In genomic region chr18:47983055-47983454, GRCh38 we compare ENCODE assay signal across 29 cellular contexts.
"Had no signal": no experiment of that assay in that cellular context is flagged by ENCODE, and none has a peak within 500 bp of the region (broad histone marks: within the 10 kb centered on the region; RNA-seq: fewer than 3 reads in every experiment).

No MANE protein-coding gene starts in this region.

- H3K9me3 Mint-ChIP-seq: activated naive CD4-positive, alpha-beta T cell treated with anti-CD3 and anti-CD28 coated beads, Interleukin-2, amount 50 U/mL, for 72 hours; activated naive CD8-positive, alpha-beta T cell treated with anti-CD3 and anti-CD28 coated beads, Interleukin-2, amount 50 U/mL, for 24 hours; activated T-cell treated with anti-CD3 and anti-CD28 coated beads, Interleukin-2, amount 50 U/mL, for 24 hours; IgD-negative memory B cell; T-helper 1 cell treated with Interleukin-12 subunit alpha and Interleukin-12 subunit beta and Interleukin-4 antibody, amounts not matched to agents 30 μg/mL and 1 μg/mL, for 36 hours had no signal

- H3K27me3 ChIP-seq: ascending aorta, body of pancreas, Peyer's patch, SJCRH30 had no signal

- H3K27ac ChIP-seq: ascending aorta, body of pancreas, Peyer's patch, RWPE1, SJCRH30 had no signal

- H3K27ac Mint-ChIP-seq: activated CD8-positive, alpha-beta memory T cell treated with anti-CD3 and anti-CD28 coated beads, Interleukin-2, amount 10 ng/mL, durations not matched to agents 7 days and 5 days; activated naive CD8-positive, alpha-beta T cell treated with anti-CD3 and anti-CD28 coated beads, Interleukin-2, amount 50 U/mL, for 24 hours; activated T-cell treated with anti-CD3 and anti-CD28 coated beads, Interleukin-2, amount 50 U/mL, for 24 hours; IgD-negative memory B cell; T-helper 1 cell treated with Interleukin-12 subunit alpha and Interleukin-12 subunit beta and Interleukin-4 antibody, amounts not matched to agents 30 μg/mL and 1 μg/mL, for 36 hours had no signal

- H3K4me3 Mint-ChIP-seq: activated CD8-positive, alpha-beta memory T cell treated with anti-CD3 and anti-CD28 coated beads, Interleukin-2, amount 10 ng/mL, durations not matched to agents 7 days and 5 days; activated naive CD8-positive, alpha-beta T cell treated with anti-CD3 and anti-CD28 coated beads, Interleukin-2, amount 50 U/mL, for 24 hours; activated T-cell treated with anti-CD3 and anti-CD28 coated beads, Interleukin-2, amount 50 U/mL, for 24 hours; IgD-negative memory B cell; T-helper 1 cell treated with Interleukin-12 subunit alpha and Interleukin-12 subunit beta and Interleukin-4 antibody, amounts not matched to agents 30 μg/mL and 1 μg/mL, for 36 hours; WTC11 had no signal

- H3K4me3 ChIP-seq: ascending aorta, body of pancreas, Peyer's patch, SJCRH30 had no signal

- H3K4me1 Mint-ChIP-seq: activated naive CD8-positive, alpha-beta T cell treated with anti-CD3 and anti-CD28 coated beads, Interleukin-2, amount 50 U/mL, for 24 hours had no signal

- H3K36me3 ChIP-seq: ascending aorta, Peyer's patch, SJCRH30 had no signal

- FAIRE-seq: bronchial epithelial cell had no signal

- H3K27me3 Mint-ChIP-seq: activated naive CD8-positive, alpha-beta T cell treated with anti-CD3 and anti-CD28 coated beads, Interleukin-2, amount 50 U/mL, for 24 hours; activated T-cell treated with anti-CD3 and anti-CD28 coated beads, Interleukin-2, amount 50 U/mL, for 24 hours had no signal

- ATAC-seq: activated CD8-positive, alpha-beta memory T cell treated with anti-CD3 and anti-CD28 coated beads, Interleukin-2, amount 10 ng/mL, durations not matched to agents 7 days and 5 days; activated naive CD4-positive, alpha-beta T cell treated with anti-CD3 and anti-CD28 coated beads, Interleukin-2, amount 50 U/mL, for 72 hours; activated naive CD8-positive, alpha-beta T cell treated with anti-CD3 and anti-CD28 coated beads, Interleukin-2, amount 50 U/mL, for 24 hours; body of pancreas; WTC11 had no signal

- H3K9me3 ChIP-seq: ascending aorta, body of pancreas, Peyer's patch, SJCRH30, SK-N-SH had no signal

- H3K4me2 ChIP-seq: SK-N-SH had no signal

- H3K9ac ChIP-seq: SK-N-SH had no signal

- H3K4me1 ChIP-seq: ascending aorta, body of pancreas, Peyer's patch had no signal

- DNase-seq: activated CD4-positive, alpha-beta T cell treated with anti-CD3 and anti-CD28 coated beads for 48 hours; activated CD4-positive, alpha-beta T cell treated with anti-CD3 and anti-CD28 coated beads, Interleukin-2, amount 50 U/mL, for 4 hours; activated CD4-positive, CD25-positive, alpha-beta regulatory T cell treated with anti-CD3 and anti-CD28 coated beads, Interleukin-2, amount 50 U/mL, for 72 hours; activated CD8-positive, alpha-beta memory T cell treated with anti-CD3 and anti-CD28 coated beads, Interleukin-2, amount 10 ng/mL, durations not matched to agents 7 days and 5 days; activated effector memory CD4-positive, alpha-beta T cell treated with anti-CD3 and anti-CD28 coated beads, Interleukin-2, amount 50 U/mL, for 16 hours; activated naive CD4-positive, alpha-beta T cell treated with Interleukin-2 at 50 U/mL for 16 hours; activated naive CD8-positive, alpha-beta T cell treated with anti-CD3 and anti-CD28 coated beads, Interleukin-2, amount 50 U/mL, for 24 hours; activated T-cell treated with anti-CD3 and anti-CD28 coated beads, Interleukin-2, amount 50 U/mL, for 24 hours; amniotic stem cell; body of pancreas; central memory CD4-positive, alpha-beta T cell; KG1; NCI-H1105 treated with DMSO at 0.1 percent for 48 hours; NCI-H1436 treated with DMSO at 0.1 percent for 48 hours; NCI-H187; NCI-H226; NCI-H526; NK-92 treated with Interleukin-12 subunit alpha and Interleukin-12 subunit beta, amount 100 ng/mL, for 24 hours; Peyer's patch; Right ventricle myocardium superior; SJCRH30; SK-N-SH had no signal

- H3K36me3 Mint-ChIP-seq: activated CD8-positive, alpha-beta memory T cell treated with anti-CD3 and anti-CD28 coated beads, Interleukin-2, amount 10 ng/mL, durations not matched to agents 7 days and 5 days; activated naive CD4-positive, alpha-beta T cell treated with anti-CD3 and anti-CD28 coated beads, Interleukin-2, amount 50 U/mL, for 72 hours; IgD-negative memory B cell had no signal
